ENCODE assay signal across 8 cellular contexts in genomic region chr7:7257899-7258692, GRCh38.
DNase-seq lines count a peak whose midpoint lies in the region; ATAC-seq and TF ChIP-seq lines count a peak whose summit lies in the region.

No MANE protein-coding gene starts in this region.

- DNase-seq in DND-41 (no peak), NCI-H69 (lab: John Stamatoyannopoulos, UW) (no peak), NCI-H146 (lab: John Stamatoyannopoulos, UW) (no peak)
- no peak for DNase-seq in activated naive CD8-positive, alpha-beta T cell treated with anti-CD3 and anti-CD28 coated beads for 36 hours
- no peak for DNase-seq in stimulated activated CD4-positive, alpha-beta T cell treated with anti-CD3 and anti-CD28 coated beads, Interleukin-15, amount 100 ng/mL, for 24 hours

- peak; percentile 68 for ATAC-seq in DND-41 (ENCODE audit: insufficient read depth, low read depth)
- peak; percentile 90 for ATAC-seq in GM19395 (IDR thresholded peaks at IDR 0.05; ENCODE audit: unreplicated experiment)
- ATAC-seq in HG03354 (IDR thresholded peaks at IDR 0.05; ENCODE audit: poor library complexity, severe bottlenecking, unreplicated experiment), result peak; percentile 90

- H3K27me3 ChIP-seq in DND-41 (ENCODE audit: insufficient read depth, low read length, poor library complexity) (no peaks in the 10 kb centered on the region), thymus (ENCODE audit: control insufficient read depth, insufficient read depth) (no peaks in the 10 kb centered on the region)

- no peaks in the 10 kb centered on the region for H3K27me3 Mint-ChIP-seq in activated naive CD8-positive, alpha-beta T cell treated with anti-CD3 and anti-CD28 coated beads for 36 hours

- H3K36me3 ChIP-seq in DND-41 (ENCODE audit: insufficient read depth, low read length) (no peaks in the 10 kb centered on the region), thymus (ENCODE audit: control insufficient read depth, insufficient read depth) (no peaks in the 10 kb centered on the region)

- H2AFZ ChIP-seq in DND-41 (ENCODE audit: low read depth, low read length), result peak overlapping the region; percentile 60

- WGBS in thymus, result 47% methylated on average over 7 of the region's 7 CpGs

- no peaks in the 10 kb centered on the region for H3K79me2 ChIP-seq in DND-41 (ENCODE audit: insufficient read depth, low read length)

- no peak for TF ChIP-seq CTCF in DND-41 (IDR thresholded peaks at IDR 0.05; ENCODE audit: borderline replicate concordance, extremely low read depth, low read length, poor library complexity, severe bottlenecking)

- H3K36me3 Mint-ChIP-seq in activated naive CD8-positive, alpha-beta T cell treated with anti-CD3 and anti-CD28 coated beads for 36 hours, result peaks cover 19% of the 10 kb centered on the region

- H3K9ac ChIP-seq in DND-41 (ENCODE audit: low read depth, low read length), result peak overlapping the region; percentile 48

- peaks cover 26% of the 10 kb centered on the region for H3K4me1 Mint-ChIP-seq in activated naive CD8-positive, alpha-beta T cell treated with anti-CD3 and anti-CD28 coated beads for 36 hours

- peak overlapping the region; percentile 54 for H3K4me3 Mint-ChIP-seq in activated naive CD8-positive, alpha-beta T cell treated with anti-CD3 and anti-CD28 coated beads for 36 hours

- H4K20me1 ChIP-seq in DND-41 (ENCODE audit: insufficient read depth, low read length), result no peaks in the 10 kb centered on the region

- peak overlapping the region; percentile 58 for H3K4me2 ChIP-seq in DND-41 (ENCODE audit: insufficient read depth, low read length)

- H3K9me3 Mint-ChIP-seq in activated naive CD8-positive, alpha-beta T cell treated with anti-CD3 and anti-CD28 coated beads for 36 hours, result peaks cover 15% of the 10 kb centered on the region

- peak overlapping the region; percentile 81 for H3K27ac ChIP-seq in DND-41 (ENCODE audit: low read length)
- peak overlapping the region; percentile 78 for H3K27ac ChIP-seq in thymus (ENCODE audit: low read depth)

- H3K27ac Mint-ChIP-seq in activated naive CD8-positive, alpha-beta T cell treated with anti-CD3 and anti-CD28 coated beads for 36 hours, result peak overlapping the region; percentile 89

- H3K4me3 ChIP-seq in DND-41 (ENCODE audit: low read depth in 1 of 2, low read length in 2 of 2) (peak overlapping the region in 1 of 2 experiments; percentile 11; a peak in 2 of 4 replicates), thymus (ENCODE audit: low read length) (no peak overlapping the region)

- H3K9me3 ChIP-seq in DND-41 (ENCODE audit: insufficient read depth, low read length, severe bottlenecking) (no peaks in the 10 kb centered on the region), thymus (ENCODE audit: control insufficient read depth) (no peaks in the 10 kb centered on the region)

- H3K4me1 ChIP-seq in DND-41 (ENCODE audit: insufficient read depth, low read length) (peaks cover 25% of the 10 kb centered on the region), thymus (ENCODE audit: control insufficient read depth, insufficient read depth, low read length) (no peaks in the 10 kb centered on the region)
